In the genomic region with DNA sequence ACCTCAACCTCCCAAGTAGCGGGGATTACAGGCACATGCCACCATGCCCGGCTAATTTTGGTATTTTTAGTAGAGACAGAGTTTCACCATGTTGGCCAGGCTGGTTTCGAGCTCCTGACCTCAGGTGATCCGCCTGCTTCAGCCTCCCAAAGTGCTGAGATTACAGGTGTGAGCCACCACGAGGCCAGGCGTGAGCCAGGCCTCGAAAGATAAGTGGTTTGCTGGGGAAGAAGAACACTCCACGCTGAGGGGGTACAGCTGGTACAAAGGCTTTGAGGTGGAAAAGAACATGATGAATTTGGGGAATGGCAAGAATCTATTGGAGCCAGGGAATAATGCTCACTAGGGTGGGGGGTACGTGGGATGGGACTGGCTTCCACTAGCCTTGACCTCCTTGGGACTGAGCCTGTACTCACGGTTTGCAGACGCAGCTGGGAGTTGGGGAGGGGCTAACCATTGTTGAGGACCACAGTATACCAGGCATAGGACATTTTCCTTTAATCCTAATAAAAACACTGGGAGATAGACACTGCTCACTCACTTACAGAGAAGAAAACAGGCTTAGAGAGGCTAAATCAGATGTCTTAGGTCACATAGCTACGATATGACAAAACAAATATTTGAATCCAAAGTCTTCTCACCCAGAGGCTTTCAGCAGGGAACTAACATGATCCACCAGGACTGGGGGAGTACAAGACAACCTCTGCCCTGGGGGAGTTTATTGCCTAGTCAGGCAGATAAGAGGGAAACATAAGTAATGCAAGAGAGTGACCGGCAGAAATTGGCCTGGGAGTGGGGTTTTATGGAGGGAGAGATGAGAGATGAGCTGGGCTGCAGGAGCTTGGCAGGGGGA, we compare ENCODE assay signal across 1 cellular context.
A peak's percentile ranks its signal among the peaks of the same experiment; 100 is the strongest.
TF ChIP-seq lines count a peak whose summit lies in the region.

No MANE protein-coding gene starts in this region.

TF ChIP-seq in HepG2, 621 proteins besides CTCF, POLR2A, EP300 and RAD21 (continued from another document and continues in another):
- TF ChIP-seq, protein P1, sequence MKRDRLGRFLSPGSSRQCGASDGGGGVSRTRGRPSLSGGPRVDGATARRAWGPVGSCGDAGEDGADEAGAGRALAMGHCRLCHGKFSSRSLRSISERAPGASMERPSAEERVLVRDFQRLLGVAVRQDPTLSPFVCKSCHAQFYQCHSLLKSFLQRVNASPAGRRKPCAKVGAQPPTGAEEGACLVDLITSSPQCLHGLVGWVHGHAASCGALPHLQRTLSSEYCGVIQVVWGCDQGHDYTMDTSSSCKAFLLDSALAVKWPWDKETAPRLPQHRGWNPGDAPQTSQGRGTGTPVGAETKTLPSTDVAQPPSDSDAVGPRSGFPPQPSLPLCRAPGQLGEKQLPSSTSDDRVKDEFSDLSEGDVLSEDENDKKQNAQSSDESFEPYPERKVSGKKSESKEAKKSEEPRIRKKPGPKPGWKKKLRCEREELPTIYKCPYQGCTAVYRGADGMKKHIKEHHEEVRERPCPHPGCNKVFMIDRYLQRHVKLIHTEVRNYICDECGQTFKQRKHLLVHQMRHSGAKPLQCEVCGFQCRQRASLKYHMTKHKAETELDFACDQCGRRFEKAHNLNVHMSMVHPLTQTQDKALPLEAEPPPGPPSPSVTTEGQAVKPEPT (CRISPR knock-in tag; IDR thresholded peaks at IDR 0.05; ENCODE audit: low read depth) = no peak
- TF ChIP-seq ZNF615 (CRISPR knock-in tag; IDR thresholded peaks at IDR 0.05; ENCODE audit: borderline replicate concordance) (no peak), NFE2L1 (CRISPR knock-in tag; IDR thresholded peaks at IDR 0.05; ENCODE audit: borderline replicate concordance) (no peak), ZNF746 (CRISPR knock-in tag; IDR thresholded peaks at IDR 0.05) (peak; percentile 73), PHB2 (IDR thresholded peaks at IDR 0.05; ENCODE audit: partially characterized antibody) (no peak), ZNF564 (CRISPR knock-in tag; IDR thresholded peaks at IDR 0.05) (no peak), GPN1 (CRISPR knock-in tag; IDR thresholded peaks at IDR 0.05; ENCODE audit: borderline replicate concordance) (no peak), ZSCAN31 (CRISPR knock-in tag; IDR thresholded peaks at IDR 0.05; ENCODE audit: low read depth) (peak; percentile 77; the same call in 1 of the 2 replicates), HOXA7 (CRISPR knock-in tag; IDR thresholded peaks at IDR 0.05) (no peak), NCOA1 (CRISPR knock-in tag; IDR thresholded peaks at IDR 0.05) (no peak; the same call in 1 of the 2 replicates), U2AF1 (optimal IDR thresholded peaks at IDR 0.05; ENCODE audit: low read depth, low read length) (no peak), FOXK2 (IDR thresholded peaks at IDR 0.05) (peak; percentile 26; the same call in 1 of the 2 replicates), ATM (IDR thresholded peaks at IDR 0.05; ENCODE audit: borderline replicate concordance) (no peak), PAF1 (CRISPR knock-in tag; IDR thresholded peaks at IDR 0.05) (no peak), SAP130 (CRISPR knock-in tag; IDR thresholded peaks at IDR 0.05; ENCODE audit: low read depth) (peak; percentile 70), SUZ12 (IDR thresholded peaks at IDR 0.05; ENCODE audit: low read depth, low read length) (no peak), HNF4A (CRISPR knock-in tag; IDR thresholded peaks at IDR 0.05) (peak; percentile 94), MAF1 (CRISPR knock-in tag; IDR thresholded peaks at IDR 0.05; ENCODE audit: borderline replicate concordance) (no peak), KAT7 (CRISPR knock-in tag; IDR thresholded peaks at IDR 0.05; ENCODE audit: borderline replicate concordance) (no peak), TP53 (CRISPR knock-in tag; conservative IDR thresholded peaks at IDR 0.05) (no peak), ZNF367 (CRISPR knock-in tag; IDR thresholded peaks at IDR 0.05; ENCODE audit: borderline replicate concordance) (no peak), KDM3A (CRISPR knock-in tag; IDR thresholded peaks at IDR 0.05; ENCODE audit: low read depth) (no peak), ZC3H4 (CRISPR knock-in tag; IDR thresholded peaks at IDR 0.05; ENCODE audit: borderline replicate concordance) (no peak), CHD2 (IDR thresholded peaks at IDR 0.05; ENCODE audit: low read depth, low read length) (no peak), DPF2 (CRISPR knock-in tag; IDR thresholded peaks at IDR 0.05; ENCODE audit: borderline replicate concordance, low read depth) (peak; percentile 74; the same call in 1 of the 2 replicates), FOXK1 (CRISPR knock-in tag; IDR thresholded peaks at IDR 0.05; ENCODE audit: borderline replicate concordance, low read depth) (no peak), EEA1 (CRISPR knock-in tag; IDR thresholded peaks at IDR 0.05; ENCODE audit: borderline replicate concordance) (no peak), ZNF782 (CRISPR knock-in tag; IDR thresholded peaks at IDR 0.05; ENCODE audit: borderline replicate concordance) (0 out of 2 replicates have a peak, but pooled peaks have one; percentile 16), MYNN (CRISPR knock-in tag; IDR thresholded peaks at IDR 0.05; ENCODE audit: low read depth) (no peak), HDAC2 (CRISPR knock-in tag; IDR thresholded peaks at IDR 0.05) (peak; percentile 88), CBX1 (IDR thresholded peaks at IDR 0.05; ENCODE audit: low read depth) (no peak)
- TF ChIP-seq, protein P2, sequence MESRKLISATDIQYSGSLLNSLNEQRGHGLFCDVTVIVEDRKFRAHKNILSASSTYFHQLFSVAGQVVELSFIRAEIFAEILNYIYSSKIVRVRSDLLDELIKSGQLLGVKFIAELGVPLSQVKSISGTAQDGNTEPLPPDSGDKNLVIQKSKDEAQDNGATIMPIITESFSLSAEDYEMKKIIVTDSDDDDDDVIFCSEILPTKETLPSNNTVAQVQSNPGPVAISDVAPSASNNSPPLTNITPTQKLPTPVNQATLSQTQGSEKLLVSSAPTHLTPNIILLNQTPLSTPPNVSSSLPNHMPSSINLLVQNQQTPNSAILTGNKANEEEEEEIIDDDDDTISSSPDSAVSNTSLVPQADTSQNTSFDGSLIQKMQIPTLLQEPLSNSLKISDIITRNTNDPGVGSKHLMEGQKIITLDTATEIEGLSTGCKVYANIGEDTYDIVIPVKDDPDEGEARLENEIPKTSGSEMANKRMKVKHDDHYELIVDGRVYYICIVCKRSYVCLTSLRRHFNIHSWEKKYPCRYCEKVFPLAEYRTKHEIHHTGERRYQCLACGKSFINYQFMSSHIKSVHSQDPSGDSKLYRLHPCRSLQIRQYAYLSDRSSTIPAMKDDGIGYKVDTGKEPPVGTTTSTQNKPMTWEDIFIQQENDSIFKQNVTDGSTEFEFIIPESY (CRISPR knock-in tag; IDR thresholded peaks at IDR 0.05) = 0 out of 2 replicates have a peak, but pooled peaks have one; percentile 12
- TF ChIP-seq, protein P3, sequence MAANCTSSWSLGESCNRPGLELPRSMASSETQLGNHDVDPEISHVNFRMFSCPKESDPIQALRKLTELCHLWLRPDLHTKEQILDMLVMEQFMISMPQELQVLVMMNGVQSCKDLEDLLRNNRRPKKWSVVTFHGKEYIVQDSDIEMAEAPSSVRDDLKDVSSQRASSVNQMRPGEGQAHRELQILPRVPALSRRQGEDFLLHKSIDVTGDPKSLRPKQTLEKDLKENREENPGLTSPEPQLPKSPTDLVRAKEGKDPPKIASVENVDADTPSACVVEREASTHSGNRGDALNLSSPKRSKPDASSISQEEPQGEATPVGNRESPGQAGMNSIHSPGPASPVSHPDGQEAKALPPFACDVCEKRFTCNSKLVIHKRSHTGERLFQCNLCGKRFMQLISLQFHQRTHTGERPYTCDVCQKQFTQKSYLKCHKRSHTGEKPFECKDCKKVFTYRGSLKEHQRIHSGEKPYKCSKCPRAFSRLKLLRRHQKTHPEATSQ (CRISPR knock-in tag; IDR thresholded peaks at IDR 0.05; ENCODE audit: borderline replicate concordance) = peak; percentile 45; the same call in 1 of the 2 replicates
- TF ChIP-seq, protein P4, sequence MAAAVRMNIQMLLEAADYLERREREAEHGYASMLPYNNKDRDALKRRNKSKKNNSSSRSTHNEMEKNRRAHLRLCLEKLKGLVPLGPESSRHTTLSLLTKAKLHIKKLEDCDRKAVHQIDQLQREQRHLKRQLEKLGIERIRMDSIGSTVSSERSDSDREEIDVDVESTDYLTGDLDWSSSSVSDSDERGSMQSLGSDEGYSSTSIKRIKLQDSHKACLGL (CRISPR knock-in tag; IDR thresholded peaks at IDR 0.05) = no peak
- TF ChIP-seq, protein P5, sequence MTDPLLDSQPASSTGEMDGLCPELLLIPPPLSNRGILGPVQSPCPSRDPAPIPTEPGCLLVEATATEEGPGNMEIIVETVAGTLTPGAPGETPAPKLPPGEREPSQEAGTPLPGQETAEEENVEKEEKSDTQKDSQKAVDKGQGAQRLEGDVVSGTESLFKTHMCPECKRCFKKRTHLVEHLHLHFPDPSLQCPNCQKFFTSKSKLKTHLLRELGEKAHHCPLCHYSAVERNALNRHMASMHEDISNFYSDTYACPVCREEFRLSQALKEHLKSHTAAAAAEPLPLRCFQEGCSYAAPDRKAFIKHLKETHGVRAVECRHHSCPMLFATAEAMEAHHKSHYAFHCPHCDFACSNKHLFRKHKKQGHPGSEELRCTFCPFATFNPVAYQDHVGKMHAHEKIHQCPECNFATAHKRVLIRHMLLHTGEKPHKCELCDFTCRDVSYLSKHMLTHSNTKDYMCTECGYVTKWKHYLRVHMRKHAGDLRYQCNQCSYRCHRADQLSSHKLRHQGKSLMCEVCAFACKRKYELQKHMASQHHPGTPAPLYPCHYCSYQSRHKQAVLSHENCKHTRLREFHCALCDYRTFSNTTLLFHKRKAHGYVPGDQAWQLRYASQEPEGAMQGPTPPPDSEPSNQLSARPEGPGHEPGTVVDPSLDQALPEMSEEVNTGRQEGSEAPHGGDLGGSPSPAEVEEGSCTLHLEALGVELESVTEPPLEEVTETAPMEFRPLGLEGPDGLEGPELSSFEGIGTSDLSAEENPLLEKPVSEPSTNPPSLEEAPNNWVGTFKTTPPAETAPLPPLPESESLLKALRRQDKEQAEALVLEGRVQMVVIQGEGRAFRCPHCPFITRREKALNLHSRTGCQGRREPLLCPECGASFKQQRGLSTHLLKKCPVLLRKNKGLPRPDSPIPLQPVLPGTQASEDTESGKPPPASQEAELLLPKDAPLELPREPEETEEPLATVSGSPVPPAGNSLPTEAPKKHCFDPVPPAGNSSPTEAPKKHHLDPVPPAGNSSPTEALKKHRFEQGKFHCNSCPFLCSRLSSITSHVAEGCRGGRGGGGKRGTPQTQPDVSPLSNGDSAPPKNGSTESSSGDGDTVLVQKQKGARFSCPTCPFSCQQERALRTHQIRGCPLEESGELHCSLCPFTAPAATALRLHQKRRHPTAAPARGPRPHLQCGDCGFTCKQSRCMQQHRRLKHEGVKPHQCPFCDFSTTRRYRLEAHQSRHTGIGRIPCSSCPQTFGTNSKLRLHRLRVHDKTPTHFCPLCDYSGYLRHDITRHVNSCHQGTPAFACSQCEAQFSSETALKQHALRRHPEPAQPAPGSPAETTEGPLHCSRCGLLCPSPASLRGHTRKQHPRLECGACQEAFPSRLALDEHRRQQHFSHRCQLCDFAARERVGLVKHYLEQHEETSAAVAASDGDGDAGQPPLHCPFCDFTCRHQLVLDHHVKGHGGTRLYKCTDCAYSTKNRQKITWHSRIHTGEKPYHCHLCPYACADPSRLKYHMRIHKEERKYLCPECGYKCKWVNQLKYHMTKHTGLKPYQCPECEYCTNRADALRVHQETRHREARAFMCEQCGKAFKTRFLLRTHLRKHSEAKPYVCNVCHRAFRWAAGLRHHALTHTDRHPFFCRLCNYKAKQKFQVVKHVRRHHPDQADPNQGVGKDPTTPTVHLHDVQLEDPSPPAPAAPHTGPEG (CRISPR knock-in tag; IDR thresholded peaks at IDR 0.05) = no peak
- TF ChIP-seq, protein P6, sequence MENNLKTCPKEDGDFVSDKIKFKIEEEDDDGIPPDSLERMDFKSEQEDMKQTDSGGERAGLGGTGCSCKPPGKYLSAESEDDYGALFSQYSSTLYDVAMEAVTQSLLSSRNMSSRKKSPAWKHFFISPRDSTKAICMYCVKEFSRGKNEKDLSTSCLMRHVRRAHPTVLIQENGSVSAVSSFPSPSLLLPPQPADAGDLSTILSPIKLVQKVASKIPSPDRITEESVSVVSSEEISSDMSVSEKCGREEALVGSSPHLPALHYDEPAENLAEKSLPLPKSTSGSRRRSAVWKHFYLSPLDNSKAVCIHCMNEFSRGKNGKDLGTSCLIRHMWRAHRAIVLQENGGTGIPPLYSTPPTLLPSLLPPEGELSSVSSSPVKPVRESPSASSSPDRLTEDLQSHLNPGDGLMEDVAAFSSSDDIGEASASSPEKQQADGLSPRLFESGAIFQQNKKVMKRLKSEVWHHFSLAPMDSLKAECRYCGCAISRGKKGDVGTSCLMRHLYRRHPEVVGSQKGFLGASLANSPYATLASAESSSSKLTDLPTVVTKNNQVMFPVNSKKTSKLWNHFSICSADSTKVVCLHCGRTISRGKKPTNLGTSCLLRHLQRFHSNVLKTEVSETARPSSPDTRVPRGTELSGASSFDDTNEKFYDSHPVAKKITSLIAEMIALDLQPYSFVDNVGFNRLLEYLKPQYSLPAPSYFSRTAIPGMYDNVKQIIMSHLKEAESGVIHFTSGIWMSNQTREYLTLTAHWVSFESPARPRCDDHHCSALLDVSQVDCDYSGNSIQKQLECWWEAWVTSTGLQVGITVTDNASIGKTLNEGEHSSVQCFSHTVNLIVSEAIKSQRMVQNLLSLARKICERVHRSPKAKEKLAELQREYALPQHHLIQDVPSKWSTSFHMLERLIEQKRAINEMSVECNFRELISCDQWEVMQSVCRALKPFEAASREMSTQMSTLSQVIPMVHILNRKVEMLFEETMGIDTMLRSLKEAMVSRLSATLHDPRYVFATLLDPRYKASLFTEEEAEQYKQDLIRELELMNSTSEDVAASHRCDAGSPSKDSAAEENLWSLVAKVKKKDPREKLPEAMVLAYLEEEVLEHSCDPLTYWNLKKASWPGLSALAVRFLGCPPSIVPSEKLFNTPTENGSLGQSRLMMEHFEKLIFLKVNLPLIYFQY (CRISPR knock-in tag; IDR thresholded peaks at IDR 0.05; ENCODE audit: borderline replicate concordance) = no peak
